Comparison of ENCODE assay signal across 1 cellular context in the genomic region with DNA sequence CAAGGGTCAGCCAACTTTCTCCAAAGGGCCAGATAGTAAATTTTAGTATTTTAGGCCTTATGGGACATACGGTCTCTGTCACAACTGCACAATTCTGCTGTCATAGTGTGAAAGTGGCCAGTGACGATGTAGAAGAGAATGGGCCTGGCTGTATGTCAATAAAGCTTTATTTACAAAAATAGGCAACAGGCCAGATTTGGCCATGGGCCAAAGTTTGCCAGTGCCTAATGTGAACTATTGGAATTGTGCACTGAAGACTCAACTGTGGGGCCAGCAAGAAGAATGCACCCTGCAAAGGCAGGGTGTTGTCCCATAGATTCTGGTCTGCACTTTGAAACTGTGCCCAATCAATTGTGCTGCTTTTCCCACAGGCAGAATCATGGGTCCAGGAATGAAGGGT.
A peak's percentile ranks its signal among the peaks of the same experiment; 100 is the strongest.
TF ChIP-seq lines count a peak whose summit lies in the region.

No MANE protein-coding gene starts in this region.

TF ChIP-seq in K562, 482 proteins besides CTCF, POLR2A, EP300 and RAD21:
- TF ChIP-seq ZBTB40 (IDR thresholded peaks at IDR 0.05) = peak; percentile 72
- no peak for TF ChIP-seq ZBTB40 (CRISPR knock-in tag; IDR thresholded peaks at IDR 0.05)
- TF ChIP-seq NFIC (IDR thresholded peaks at IDR 0.05) = peak; percentile 69
- TF ChIP-seq ZNF696 (CRISPR knock-in tag; conservative IDR thresholded peaks at IDR 0.05) = no peak
- no peak for TF ChIP-seq TAF15 (IDR thresholded peaks at IDR 0.05; ENCODE audit: low read depth, low read length)
- no peak for TF ChIP-seq ZNF695 (CRISPR knock-in tag; IDR thresholded peaks at IDR 0.05)
